In genomic region chr22:42648017-42648367, GRCh38 we compare ENCODE assay signal across 7 cellular contexts. TPM values are rescaled to one million over a fixed set of nuclear protein-coding genes. Genes with fewer than 3 reads are reported as not detected.
DNase-seq lines count a peak whose midpoint lies in the region; FAIRE-seq and TF ChIP-seq lines count a peak whose summit lies in the region.

No MANE protein-coding gene starts in this region.

- peaks cover 24% of the 10 kb centered on the region for H3K4me1 Mint-ChIP-seq in activated naive CD8-positive, alpha-beta T cell treated with anti-CD3 and anti-CD28 coated beads for 36 hours
- peaks cover 39 to 43% of the 10 kb centered on the region in 2 donors for H3K4me1 Mint-ChIP-seq in immature natural killer cell

- peaks cover 23% of the 10 kb centered on the region for H3K4me1 ChIP-seq in HUES64 (ENCODE audit: insufficient read depth, low read length)
- peaks cover 60 to 64% (median 62%) of the 10 kb centered on the region in 4 donors for H3K4me1 ChIP-seq in stomach

- TF ChIP-seq CTCF in stomach (IDR thresholded peaks at IDR 0.05) = no peak

- H3K27ac ChIP-seq in HUES64 (ENCODE audit: low read depth, low read length) (no peak overlapping the region), stomach (peak overlapping the region; percentile 93 to 98 (median 96))

- WGBS in HUES64 = 88% methylated on average over 3 of the region's 4 CpGs
- WGBS in stomach, 5 donors = 32 to 44% (median 42%) methylated on average over 4 of the region's 4 CpGs

- intact Hi-C loops in stomach (cut with DNase I; ENCODE audit: low total_unique reads) = no loop called here

- H3K9me3 ChIP-seq in HUES64 (ENCODE audit: insufficient read depth, low read depth, low read length) (no peaks in the 10 kb centered on the region), stomach (no peaks in the 10 kb centered on the region)

- no peak for TF ChIP-seq POLR2A in stomach (IDR thresholded peaks at IDR 0.05)

- H3K36me3 ChIP-seq in HUES64 (ENCODE audit: insufficient read depth, low read length) (no peaks in the 10 kb centered on the region), stomach (no peaks in the 10 kb centered on the region)

- H3K4me3 ChIP-seq in HUES64 (ENCODE audit: low read length) (peak overlapping the region; percentile 99), stomach (peak overlapping the region; percentile 80 to 97 (median 92))

- H3K4me3 Mint-ChIP-seq in activated naive CD8-positive, alpha-beta T cell treated with anti-CD3 and anti-CD28 coated beads for 36 hours = peak overlapping the region; percentile 93
- peak overlapping the region; percentile 92 to 100 (median 99) for H3K4me3 Mint-ChIP-seq in immature natural killer cell

- FAIRE-seq in HTR-8/SVneo (lab: Jason Lieb, UNC) = no peak

- H3K27me3 Mint-ChIP-seq in activated naive CD8-positive, alpha-beta T cell treated with anti-CD3 and anti-CD28 coated beads for 36 hours = peaks cover 2% of the 10 kb centered on the region
- H3K27me3 Mint-ChIP-seq in immature natural killer cell (ENCODE audit: low read depth in 3 of 3) = peaks cover 5 to 20% (median 9%) of the 10 kb centered on the region in 3 donors

- peaks cover 2% of the 10 kb centered on the region for H3K36me3 Mint-ChIP-seq in activated naive CD8-positive, alpha-beta T cell treated with anti-CD3 and anti-CD28 coated beads for 36 hours
- no peaks in the 10 kb centered on the region for H3K36me3 Mint-ChIP-seq in immature natural killer cell

- H3K27me3 ChIP-seq in HUES64 (ENCODE audit: insufficient read depth, low read length) (no peaks in the 10 kb centered on the region), stomach (no peaks in the 10 kb centered on the region)

- no peaks in the 10 kb centered on the region for H3K9me3 Mint-ChIP-seq in activated naive CD8-positive, alpha-beta T cell treated with anti-CD3 and anti-CD28 coated beads for 36 hours
- no peaks in the 10 kb centered on the region for H3K9me3 Mint-ChIP-seq in immature natural killer cell

- DNase-seq in activated naive CD8-positive, alpha-beta T cell treated with anti-CD3 and anti-CD28 coated beads for 36 hours = no peak
- DNase-seq in immature natural killer cell (no peak), stomach (no peak), HTR-8/SVneo (ENCODE audit: insufficient read length, low spot score) (no peak), AG08395 (ENCODE audit: low spot score) (no peak)
- no peak for DNase-seq in central memory CD4-positive, alpha-beta T cell

- no peak for TF ChIP-seq EP300 in stomach (IDR thresholded peaks at IDR 0.05)

- peak overlapping the region; percentile 34 for H3K27ac Mint-ChIP-seq in activated naive CD8-positive, alpha-beta T cell treated with anti-CD3 and anti-CD28 coated beads for 36 hours
- peak overlapping the region; percentile 81 to 100 (median 99) for H3K27ac Mint-ChIP-seq in immature natural killer cell

- H3K9ac ChIP-seq in HUES64 (ENCODE audit: low read depth, low read length) = no peak overlapping the region

RNA-seq across cellular contexts. Expression of gene CYB5R3, which starts 1.2 kb away (rescaled TPM):
- 71.0 TPM for polyA plus RNA-seq in HUES64 (2013, experiment 1 of 2)
- 89.8 TPM for polyA plus RNA-seq in HUES64 (2013, experiment 2 of 2)
- total RNA-seq in activated naive CD8-positive, alpha-beta T cell treated with anti-CD3 and anti-CD28 coated beads for 36 hours = 10 to 100 TPM; 62.7 to 64.3 TPM
- polyA plus RNA-seq in immature natural killer cell (100 to 1,000 TPM in 1 of 3 donors, 10 to 100 TPM in 2; 52.2 to 117 (median 77.7) TPM), stomach (100 to 1,000 TPM in 1 of 3 donors, 10 to 100 TPM in 2; 75.6 to 116 (median 88.5) TPM)
- total RNA-seq in stomach = 100 to 1,000 TPM in 2 of 5 donors, 10 to 100 TPM in 3; 33.6 to 156 (median 44.6) TPM

RNA-seq across cellular contexts. Expression of gene ATP5MGL, which starts 7.6 kb away (rescaled TPM):
- not detected for polyA plus RNA-seq in HUES64 (2013, experiment 1 of 2)
- polyA plus RNA-seq in HUES64 (2013, experiment 2 of 2) = not detected
- total RNA-seq in activated naive CD8-positive, alpha-beta T cell treated with anti-CD3 and anti-CD28 coated beads for 36 hours = under 1 TPM; 0.37 to 0.56 TPM
- polyA plus RNA-seq in immature natural killer cell (under 1 TPM in 1 of 3 donors, not detected in 2; 0.35 TPM), stomach (not detected)
- under 1 TPM in 1 of 5 donors, not detected in 4; 0.73 TPM for total RNA-seq in stomach

RNA-seq across cellular contexts. Expression of gene POLDIP3, which starts 33.3 kb away (rescaled TPM):
- polyA plus RNA-seq in HUES64 (2013, experiment 1 of 2) = 53.0 TPM
- polyA plus RNA-seq in HUES64 (2013, experiment 2 of 2) = 51.9 TPM
- 10 to 100 TPM; 71.7 to 72.0 TPM for total RNA-seq in activated naive CD8-positive, alpha-beta T cell treated with anti-CD3 and anti-CD28 coated beads for 36 hours
- polyA plus RNA-seq in immature natural killer cell (10 to 100 TPM; 54.4 to 77.2 (median 73.6) TPM), stomach (10 to 100 TPM; 30.2 to 36.4 (median 33.3) TPM)
- 10 to 100 TPM; 21.6 to 60.8 (median 39.1) TPM for total RNA-seq in stomach
